ENCODE assay signal across 16 cellular contexts in the genomic region with DNA sequence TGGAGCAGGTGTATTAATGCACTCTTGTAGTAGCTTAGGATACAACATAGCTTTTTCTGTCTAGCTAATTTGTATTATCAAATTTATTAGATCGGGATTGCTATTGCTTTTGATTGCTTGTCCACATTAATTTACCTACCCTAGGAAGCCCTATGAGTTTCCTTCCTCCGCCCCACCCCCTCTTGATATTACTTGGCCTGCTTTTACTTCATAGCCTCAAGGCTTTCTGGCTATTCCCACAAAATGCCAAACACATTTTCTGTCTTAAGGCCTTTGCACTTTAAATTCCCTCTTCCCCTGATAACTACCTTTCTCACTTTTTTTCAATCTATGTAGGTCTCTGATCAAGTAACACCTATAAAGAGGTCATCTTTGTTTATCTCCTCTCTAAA.
A peak's percentile ranks its signal among the peaks of the same experiment; 100 is the strongest.
DNase-seq lines count a peak whose midpoint lies in the region; ATAC-seq and TF ChIP-seq lines count a peak whose summit lies in the region.
"Had no signal": no experiment of that assay in that cellular context is flagged by ENCODE, and none has a peak within 500 bp of the region (broad histone marks: within the 10 kb centered on the region; RNA-seq: fewer than 3 reads in every experiment).

No MANE protein-coding gene starts in this region.

- H3K4me3 Mint-ChIP-seq in activated CD4-positive, alpha-beta T cell treated with anti-CD3 and anti-CD28 coated beads, Interleukin-2, amount 10 ng/mL, durations not matched to agents 24 days and 14 days, result no peak overlapping the region
- H3K4me3 Mint-ChIP-seq in WTC11, result no peak overlapping the region
- peak overlapping the region in 9 of 10 donors; percentile 12 to 61 (median 33) for H3K4me3 Mint-ChIP-seq in naive thymus-derived CD4-positive, alpha-beta T cell
- H3K4me3 Mint-ChIP-seq in activated T-cell treated with anti-CD3 and anti-CD28 coated beads, Interleukin-2, amount 50 U/mL, for 4 hours, result no peak overlapping the region
- H3K4me3 Mint-ChIP-seq: activated naive CD4-positive, alpha-beta T cell treated with anti-CD3 and anti-CD28 coated beads, Interleukin-2, amount 50 U/mL, for 24 hours had no signal

- peaks cover 2% of the 10 kb centered on the region for H3K36me3 Mint-ChIP-seq in activated CD4-positive, alpha-beta T cell treated with anti-CD3 and anti-CD28 coated beads, Interleukin-2, amount 10 ng/mL, durations not matched to agents 24 days and 14 days (ENCODE audit: low read depth)
- H3K36me3 Mint-ChIP-seq in WTC11, result peaks cover 2% of the 10 kb centered on the region; the same call in 1 of the 2 replicates
- peaks cover 0 to 2% (median under 1%) of the 10 kb centered on the region in 5 donors for H3K36me3 Mint-ChIP-seq in naive thymus-derived CD4-positive, alpha-beta T cell
- H3K36me3 Mint-ChIP-seq in activated T-cell treated with anti-CD3 and anti-CD28 coated beads, Interleukin-2, amount 50 U/mL, for 4 hours (ENCODE audit: insufficient read depth), result no peaks in the 10 kb centered on the region

- peaks cover 2 to 7% of the 10 kb centered on the region in 2 donors for H3K4me1 ChIP-seq in naive thymus-derived CD4-positive, alpha-beta T cell (ENCODE audit: control insufficient read depth in 2 of 2, insufficient read depth in 2 of 2, low read length in 2 of 2)
- H3K4me1 ChIP-seq: testis had no signal

- no peaks in the 10 kb centered on the region for H3K9me3 Mint-ChIP-seq in activated CD4-positive, alpha-beta T cell treated with anti-CD3 and anti-CD28 coated beads, Interleukin-2, amount 10 ng/mL, durations not matched to agents 24 days and 14 days
- H3K9me3 Mint-ChIP-seq in WTC11, result no peaks in the 10 kb centered on the region
- peaks cover 0 to 2% (median 0%) of the 10 kb centered on the region in 11 donors for H3K9me3 Mint-ChIP-seq in naive thymus-derived CD4-positive, alpha-beta T cell
- no peaks in the 10 kb centered on the region for H3K9me3 Mint-ChIP-seq in activated T-cell treated with anti-CD3 and anti-CD28 coated beads, Interleukin-2, amount 50 U/mL, for 4 hours
- H3K9me3 Mint-ChIP-seq: activated naive CD4-positive, alpha-beta T cell treated with anti-CD3 and anti-CD28 coated beads, Interleukin-2, amount 50 U/mL, for 24 hours had no signal

- H3K36me3 ChIP-seq in KOPT-K1 (ENCODE audit: insufficient read depth, low read length), result no peaks in the 10 kb centered on the region
- peaks cover 0 to 3% (median 0%) of the 10 kb centered on the region in 3 experiments for H3K36me3 ChIP-seq in naive thymus-derived CD4-positive, alpha-beta T cell (ENCODE audit: control insufficient read depth in 2 of 3, insufficient read depth in 3 of 3, low read length in 3 of 3)

- H3K27me3 ChIP-seq in naive thymus-derived CD4-positive, alpha-beta T cell (ENCODE audit: control insufficient read depth in 2 of 2, insufficient read depth in 2 of 2, low read length in 2 of 2), result no peaks in the 10 kb centered on the region
- H3K27me3 ChIP-seq: testis had no signal

- peaks cover 15% of the 10 kb centered on the region for H3K4me1 Mint-ChIP-seq in activated CD4-positive, alpha-beta T cell treated with anti-CD3 and anti-CD28 coated beads, Interleukin-2, amount 10 ng/mL, durations not matched to agents 24 days and 14 days
- H3K4me1 Mint-ChIP-seq in WTC11, result peaks cover 21% of the 10 kb centered on the region
- peaks cover 0 to 19% (median 10%) of the 10 kb centered on the region in 7 donors for H3K4me1 Mint-ChIP-seq in naive thymus-derived CD4-positive, alpha-beta T cell
- H3K4me1 Mint-ChIP-seq in activated T-cell treated with anti-CD3 and anti-CD28 coated beads, Interleukin-2, amount 50 U/mL, for 4 hours (ENCODE audit: low read depth), result peaks cover 9% of the 10 kb centered on the region

- no peaks in the 10 kb centered on the region for H3K9me3 ChIP-seq in KOPT-K1 (ENCODE audit: insufficient read depth, low read length, poor library complexity, severe bottlenecking)
- H3K9me3 ChIP-seq in naive thymus-derived CD4-positive, alpha-beta T cell (ENCODE audit: control insufficient read depth in 2 of 3, low read length in 3 of 3), result no peaks in the 10 kb centered on the region
- H3K9me3 ChIP-seq: testis had no signal

- H3K4me3 ChIP-seq in naive thymus-derived CD4-positive, alpha-beta T cell (ENCODE audit: low read length), result no peak overlapping the region

- CTCF ChIA-PET in WTC11 (lab: Charles Lee), result interaction anchor here (1.2 to 2.9 kb wide), 2 partner anchors 21 to 553 kb away, joined by 4 to 11 read pairs; no protein-coding TSS in a partner anchor
- CTCF ChIA-PET in naive thymus-derived CD4-positive, alpha-beta T cell (lab: Charles Lee), result interaction anchor here (0.6 to 1.9 kb wide), 4 partner anchors 10 to 745 kb away, joined by 3 to 6 read pairs (median 4); a partner anchor contains a TSS

- peak overlapping the region; percentile 16 for H3K27ac Mint-ChIP-seq in activated CD4-positive, alpha-beta T cell treated with anti-CD3 and anti-CD28 coated beads, Interleukin-2, amount 10 ng/mL, durations not matched to agents 24 days and 14 days
- peak overlapping the region; percentile 85 for H3K27ac Mint-ChIP-seq in WTC11
- H3K27ac Mint-ChIP-seq in naive thymus-derived CD4-positive, alpha-beta T cell, result peak overlapping the region in 3 of 9 donors; percentile 17 to 38 (median 28)
- H3K27ac Mint-ChIP-seq: activated naive CD4-positive, alpha-beta T cell treated with anti-CD3 and anti-CD28 coated beads, Interleukin-2, amount 50 U/mL, for 24 hours had no signal

- peak overlapping the region; percentile 98 for H3K27ac ChIP-seq in KOPT-K1 (ENCODE audit: low read depth, low read length, poor library complexity, severe bottlenecking)
- no peak overlapping the region for H3K27ac ChIP-seq in naive thymus-derived CD4-positive, alpha-beta T cell (ENCODE audit: low read depth, low read length)

- no peak for DNase-seq in activated CD4-positive, alpha-beta T cell treated with anti-CD3 and anti-CD28 coated beads, Interleukin-2, amount 10 ng/mL, durations not matched to agents 24 days and 14 days
- no peak for DNase-seq in activated CD4-positive, alpha-beta T cell treated with anti-CD3 and anti-CD28 coated beads, Interleukin-2, amount 50 U/mL, for 4 hours
- DNase-seq in WTC11 (ENCODE audit: low spot score) (no peak), MV-4-11 (lab: John Stamatoyannopoulos, UW) (no peak), T1000 (lab: John Stamatoyannopoulos, UW) (no peak)
- DNase-seq in naive thymus-derived CD4-positive, alpha-beta T cell, result no peak
- DNase-seq in activated T-cell treated with anti-CD3 and anti-CD28 coated beads, Interleukin-2, amount 50 U/mL, for 4 hours, result no peak
- DNase-seq: ACHN, caudate nucleus, head of caudate nucleus, left cardiac atrium, NCI-H1092 treated with DMSO at 0.1 percent for 48 hours, RPMI8226, testis had no signal

- intact Hi-C loops in activated CD4-positive, alpha-beta T cell treated with anti-CD3 and anti-CD28 coated beads, Interleukin-2, amount 10 ng/mL, durations not matched to agents 24 days and 14 days (cut with micrococcal nuclease), result loop anchor here (5.0 kb wide), 1 partner anchor 1116 kb away; a partner anchor contains a TSS
- intact Hi-C loops in naive thymus-derived CD4-positive, alpha-beta T cell (cut with micrococcal nuclease), result loop anchor here (5.0 kb wide), 4 partner anchors 329 to 1749 kb away; a partner anchor contains a TSS

- POLR2A ChIA-PET in WTC11 (lab: Charles Lee), result interaction anchor here (1.5 to 8.3 kb wide), 12 partner anchors 10 to 950 kb away, joined by 5 to 286 read pairs (median 34); a partner anchor contains a TSS
- POLR2A ChIA-PET in naive thymus-derived CD4-positive, alpha-beta T cell (lab: Charles Lee), result interaction anchor here (0.8 to 23.3 kb wide), 17 partner anchors 18 to 1127 kb away, joined by 3 to 795 read pairs (median 25); a partner anchor contains a TSS

- H3K27me3 Mint-ChIP-seq in activated CD4-positive, alpha-beta T cell treated with anti-CD3 and anti-CD28 coated beads, Interleukin-2, amount 10 ng/mL, durations not matched to agents 24 days and 14 days, result no peaks in the 10 kb centered on the region
- no peaks in the 10 kb centered on the region for H3K27me3 Mint-ChIP-seq in WTC11 (ENCODE audit: low read depth)
- H3K27me3 Mint-ChIP-seq in naive thymus-derived CD4-positive, alpha-beta T cell, result no peaks in the 10 kb centered on the region
- H3K27me3 Mint-ChIP-seq in activated T-cell treated with anti-CD3 and anti-CD28 coated beads, Interleukin-2, amount 50 U/mL, for 4 hours (ENCODE audit: low read depth), result no peaks in the 10 kb centered on the region
- H3K27me3 Mint-ChIP-seq: activated naive CD4-positive, alpha-beta T cell treated with anti-CD3 and anti-CD28 coated beads, Interleukin-2, amount 50 U/mL, for 24 hours had no signal

- TF ChIP-seq CTCF in WTC11 (IDR thresholded peaks at IDR 0.05), result no peak

- ATAC-seq in WTC11, result no peak
- ATAC-seq in naive thymus-derived CD4-positive, alpha-beta T cell, result no peak
- no peak for ATAC-seq in activated T-cell treated with anti-CD3 and anti-CD28 coated beads, Interleukin-2, amount 50 U/mL, for 4 hours
- ATAC-seq: left cardiac atrium had no signal

TF ChIP-seq in WTC11, 78 proteins besides CTCF, POLR2A, EP300 and RAD21:
- TF ChIP-seq RELA (CRISPR knock-in tag; IDR thresholded peaks at IDR 0.05; ENCODE audit: borderline replicate concordance), result no peak
- no peak for TF ChIP-seq ZNF423 (CRISPR knock-in tag; IDR thresholded peaks at IDR 0.05)
- no peak for TF ChIP-seq FOXJ3 (CRISPR knock-in tag; IDR thresholded peaks at IDR 0.05; ENCODE audit: borderline replicate concordance)

Comparison
In these comparisons a context has a peak if more than half of its experiments do, and no peak if none do; other contexts are left out.
1. H3K4me3 Mint-ChIP-seq: peak in naive thymus-derived CD4-positive, alpha-beta T cell (9 of 10); none in activated CD4-positive, alpha-beta T cell treated with anti-CD3 and anti-CD28 coated beads, Interleukin-2, amount 10 ng/mL, durations not matched to agents 24 days and 14 days (single experiment), WTC11 (single experiment) and activated T-cell treated with anti-CD3 and anti-CD28 coated beads, Interleukin-2, amount 50 U/mL, for 4 hours (single experiment).